12 cellular contexts compared by ENCODE assay signal in the genomic region with DNA sequence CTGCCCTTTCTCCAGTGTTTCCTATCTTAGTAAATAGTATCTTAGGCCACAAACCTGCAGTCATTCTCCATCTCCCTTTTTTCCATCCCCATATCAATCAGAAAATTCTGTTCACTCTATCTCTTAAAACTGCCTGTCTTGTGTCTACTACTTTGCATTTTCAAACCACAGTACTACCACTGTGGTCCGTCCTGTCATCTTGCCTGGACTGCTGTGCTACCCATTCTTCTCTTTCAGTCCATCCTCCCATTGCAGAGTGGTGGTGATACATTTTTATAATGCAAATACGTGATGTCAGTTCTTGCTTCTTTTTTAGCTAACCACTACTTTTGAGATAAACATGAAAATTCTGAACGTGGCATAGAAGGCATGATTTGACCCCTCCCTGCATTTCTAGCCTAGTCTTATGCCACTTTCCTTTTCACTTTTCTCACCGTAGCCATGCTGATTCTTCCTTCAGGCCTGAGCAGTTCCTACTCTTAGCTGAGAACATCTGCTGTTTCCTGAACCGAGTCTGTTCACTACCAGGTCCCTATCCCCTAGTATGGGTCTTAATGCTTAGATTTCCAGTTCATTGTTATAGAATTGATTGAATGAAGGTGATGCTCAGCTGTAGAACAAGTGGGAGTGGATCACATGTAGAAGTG. TPM values are rescaled to one million over a fixed set of nuclear protein-coding genes. Genes with fewer than 3 reads are reported as not detected.
A peak's percentile ranks its signal among the peaks of the same experiment; 100 is the strongest.
DNase-seq lines count a peak whose midpoint lies in the region; ATAC-seq and TF ChIP-seq lines count a peak whose summit lies in the region.
"Had no signal": no experiment of that assay in that cellular context is flagged by ENCODE, and none has a peak within 500 bp of the region (broad histone marks: within the 10 kb centered on the region; RNA-seq: fewer than 3 reads in every experiment).

No MANE protein-coding gene starts in this region.

- H3K36me3 ChIP-seq in OCI-LY7 (ENCODE audit: insufficient read depth, low read length): peaks cover 17% of the 10 kb centered on the region; the same call in 1 of the 2 replicates

- no peak overlapping the region for H3K4me3 ChIP-seq in OCI-LY7 (ENCODE audit: low read depth, low read length, poor library complexity, severe bottlenecking)
- H3K4me3 ChIP-seq: coronary artery, smooth muscle cell had no signal

- no peak overlapping the region for H3K27ac ChIP-seq in OCI-LY7 (ENCODE audit: low read depth, low read length, poor library complexity, severe bottlenecking)
- H3K27ac ChIP-seq: coronary artery had no signal

- no peaks in the 10 kb centered on the region for H3K9me3 ChIP-seq in OCI-LY7 (ENCODE audit: low read length)

- peaks cover 35% of the 10 kb centered on the region for H4K20me1 ChIP-seq in OCI-LY7 (ENCODE audit: insufficient read depth, low read length)

- peak overlapping the region; percentile 50 for H3K4me2 ChIP-seq in OCI-LY7 (ENCODE audit: low read length)
- H3K4me2 ChIP-seq: smooth muscle cell had no signal

- H3K9me3 Mint-ChIP-seq in activated naive CD4-positive, alpha-beta T cell treated with anti-CD3 and anti-CD28 coated beads, Interleukin-2, amount 50 U/mL, for 24 hours: no peaks in the 10 kb centered on the region
- H3K9me3 Mint-ChIP-seq in activated naive CD4-positive, alpha-beta T cell treated with anti-CD3 and anti-CD28 coated beads, Interleukin-2, amount 10 ng/mL, durations not matched to agents 7 days and 5 days: no peaks in the 10 kb centered on the region
- H3K9me3 Mint-ChIP-seq: activated CD4-positive, alpha-beta T cell treated with anti-CD3 and anti-CD28 coated beads, Interleukin-2, amount 10 ng/mL, durations not matched to agents 24 days and 14 days had no signal

- no peak for DNase-seq in activated naive CD4-positive, alpha-beta T cell treated with anti-CD3 and anti-CD28 coated beads, Interleukin-2, amount 10 ng/mL, durations not matched to agents 7 days and 5 days
- peak; percentile 50 for DNase-seq in OCI-LY7 (ENCODE audit: low spot score)
- no peak for DNase-seq in amniotic stem cell (lab: John Stamatoyannopoulos, UW)
- no peak for DNase-seq in hippocampal formation (lab: John Stamatoyannopoulos, UW)
- no peak for DNase-seq in stimulated activated CD4-positive, alpha-beta T cell treated with anti-CD3 and anti-CD28 coated beads, Interleukin-4, amount 100 ng/mL, for 1 hour
- DNase-seq in cortex of kidney (lab: John Stamatoyannopoulos, UW): no peak
- DNase-seq: activated CD4-positive, alpha-beta T cell treated with anti-CD3 and anti-CD28 coated beads, Interleukin-2, amount 10 ng/mL, durations not matched to agents 24 days and 14 days; NCI-H226 had no signal

- peaks cover 4% of the 10 kb centered on the region for H3K36me3 Mint-ChIP-seq in activated naive CD4-positive, alpha-beta T cell treated with anti-CD3 and anti-CD28 coated beads, Interleukin-2, amount 50 U/mL, for 24 hours
- peaks cover 7% of the 10 kb centered on the region for H3K36me3 Mint-ChIP-seq in activated naive CD4-positive, alpha-beta T cell treated with anti-CD3 and anti-CD28 coated beads, Interleukin-2, amount 10 ng/mL, durations not matched to agents 7 days and 5 days

- no peak overlapping the region for H2AFZ ChIP-seq in OCI-LY7 (ENCODE audit: low read length)

- POLR2A ChIA-PET in OCI-LY7 (lab: Charles Lee): interaction anchor here (0.8 to 7.0 kb wide), 6 partner anchors 8 to 50 kb away, joined by 3 to 57 read pairs (median 4); partner anchors contain the start of gene TBPL1

- TF ChIP-seq CTCF in OCI-LY7 (conservative IDR thresholded peaks at IDR 0.05; ENCODE audit: low read length): no peak

- no TSS peak for BruUV-seq in OCI-LY7 (replicated peaks; lab: Mats Ljungman, UMichigan)

- intact Hi-C loops in OCI-LY7 (cut with micrococcal nuclease; ENCODE audit: unreplicated experiment): no loop called here

- H3K9me2 ChIP-seq in OCI-LY7 (ENCODE audit: insufficient read depth, low read length): no peaks in the 10 kb centered on the region

- peak; percentile 84 for ATAC-seq in HG02885 (IDR thresholded peaks at IDR 0.05; ENCODE audit: poor library complexity, unreplicated experiment)

- peaks cover 21% of the 10 kb centered on the region for H3K4me1 ChIP-seq in OCI-LY7 (ENCODE audit: insufficient read depth, low read length, poor library complexity, severe bottlenecking)

- peak overlapping the region; percentile 5 for H3K4me3 Mint-ChIP-seq in activated naive CD4-positive, alpha-beta T cell treated with anti-CD3 and anti-CD28 coated beads, Interleukin-2, amount 50 U/mL, for 24 hours
- no peak overlapping the region for H3K4me3 Mint-ChIP-seq in activated naive CD4-positive, alpha-beta T cell treated with anti-CD3 and anti-CD28 coated beads, Interleukin-2, amount 10 ng/mL, durations not matched to agents 7 days and 5 days
- H3K4me3 Mint-ChIP-seq: activated CD4-positive, alpha-beta T cell treated with anti-CD3 and anti-CD28 coated beads, Interleukin-2, amount 10 ng/mL, durations not matched to agents 24 days and 14 days had no signal

- CTCF ChIA-PET in activated naive CD4-positive, alpha-beta T cell treated with anti-CD3 and anti-CD28 coated beads, Interleukin-2, amount 10 ng/mL, durations not matched to agents 7 days and 5 days (lab: Charles Lee): interaction anchor here (1.0 to 1.3 kb wide), 7 partner anchors 9 to 131 kb away, joined by 3 to 6 read pairs (median 3); no protein-coding TSS in a partner anchor
- CTCF ChIA-PET in OCI-LY7 (lab: Charles Lee; ENCODE audit: unreplicated experiment): interaction anchor here (1.5 kb wide), 1 partner anchor 13 kb away, joined by 4 read pairs; the partner anchor contains the start of gene TBPL1

- peaks cover 84% of the 10 kb centered on the region for H3K4me1 Mint-ChIP-seq in activated naive CD4-positive, alpha-beta T cell treated with anti-CD3 and anti-CD28 coated beads, Interleukin-2, amount 50 U/mL, for 24 hours
- peaks cover 21% of the 10 kb centered on the region for H3K4me1 Mint-ChIP-seq in activated naive CD4-positive, alpha-beta T cell treated with anti-CD3 and anti-CD28 coated beads, Interleukin-2, amount 10 ng/mL, durations not matched to agents 7 days and 5 days

- H3K27me3 Mint-ChIP-seq in activated naive CD4-positive, alpha-beta T cell treated with anti-CD3 and anti-CD28 coated beads, Interleukin-2, amount 50 U/mL, for 24 hours: no peaks in the 10 kb centered on the region
- H3K27me3 Mint-ChIP-seq in activated naive CD4-positive, alpha-beta T cell treated with anti-CD3 and anti-CD28 coated beads, Interleukin-2, amount 10 ng/mL, durations not matched to agents 7 days and 5 days: no peaks in the 10 kb centered on the region
- H3K27me3 Mint-ChIP-seq: activated CD4-positive, alpha-beta T cell treated with anti-CD3 and anti-CD28 coated beads, Interleukin-2, amount 10 ng/mL, durations not matched to agents 24 days and 14 days had no signal

- H3K27ac Mint-ChIP-seq in activated naive CD4-positive, alpha-beta T cell treated with anti-CD3 and anti-CD28 coated beads, Interleukin-2, amount 50 U/mL, for 24 hours: peak overlapping the region; percentile 76
- H3K27ac Mint-ChIP-seq in activated naive CD4-positive, alpha-beta T cell treated with anti-CD3 and anti-CD28 coated beads, Interleukin-2, amount 10 ng/mL, durations not matched to agents 7 days and 5 days: no peak overlapping the region
- H3K27ac Mint-ChIP-seq: activated CD4-positive, alpha-beta T cell treated with anti-CD3 and anti-CD28 coated beads, Interleukin-2, amount 10 ng/mL, durations not matched to agents 24 days and 14 days had no signal

- peaks cover 90% of the 10 kb centered on the region for H3K79me2 ChIP-seq in OCI-LY7 (ENCODE audit: insufficient read depth, low read depth, low read length)

RNA-seq across cellular contexts. Expression of gene TBPL1, which starts 13.8 kb away (rescaled TPM):
- total RNA-seq in OCI-LY7 (2014; rRNA removed; shearing (Covaris generic)): 25.9 and 27.8 TPM in 2 replicates
- total RNA-seq in OCI-LY7 (2022): 47.7 and 50.0 TPM in 2 replicates
